In genomic region chr3:70090322-70090913, GRCh38 we compare ENCODE assay signal across 9 cellular contexts.
DNase-seq lines count a peak whose midpoint lies in the region; ATAC-seq, FAIRE-seq and TF ChIP-seq lines count a peak whose summit lies in the region.
"Had no signal": no experiment of that assay in that cellular context is flagged by ENCODE, and none has a peak within 500 bp of the region (broad histone marks: within the 10 kb centered on the region; RNA-seq: fewer than 3 reads in every experiment).

No MANE protein-coding gene starts in this region.

- H2BK12ac ChIP-seq in mesenchymal stem cell (ENCODE audit: low read length in 2 of 2) = no peak overlapping the region

- H4K91ac ChIP-seq in mesenchymal stem cell (ENCODE audit: low read length) = no peak overlapping the region

- H2AFZ ChIP-seq in GM12878 (ENCODE audit: control insufficient read depth, low read depth, low read length) = no peak overlapping the region
- H2AFZ ChIP-seq in mesenchymal stem cell (ENCODE audit: low read depth, low read length) = no peak overlapping the region

- 0% methylated on average over 3 of the region's 3 CpGs for WGBS in GM12878 (ENCODE audit: insufficient coverage, insufficient replicate concordance, low lambda C conversion rate, missing lambda C conversion rate)
- no CpG with 5 or more reads among the region's 3 CpGs for WGBS in mesenchymal stem cell

- TF ChIP-seq POLR2A in GM12878 (IDR thresholded peaks at IDR 0.05; ENCODE audit: low read depth, low read length) = no peak

- no peaks in the 10 kb centered on the region for H3K79me1 ChIP-seq in mesenchymal stem cell (replicated peaks; ENCODE audit: low read length, poor library complexity, severe bottlenecking)

- H3K4me2 ChIP-seq in GM12878 (ENCODE audit: control insufficient read depth, insufficient read depth) = no peak overlapping the region
- no peak overlapping the region for H3K4me2 ChIP-seq in mesenchymal stem cell (ENCODE audit: low read length, poor library complexity, severe bottlenecking)

- H2BK5ac ChIP-seq in mesenchymal stem cell (ENCODE audit: low read depth, low read length, poor library complexity, severe bottlenecking) = no peak overlapping the region

- H3K9me3 ChIP-seq in GM12878 (replicated peaks; ENCODE audit: control insufficient read depth, insufficient read depth, low read length) (no peaks in the 10 kb centered on the region; the same call in 2 of the 3 replicates), mesenchymal stem cell (ENCODE audit: control insufficient read depth, low read length) (no peaks in the 10 kb centered on the region)

- in situ Hi-C loops in GM12878 (cut with MboI) = no loop called here

- H3K36me3 ChIP-seq in GM12878 (ENCODE audit: control insufficient read depth in 2 of 2, insufficient read depth in 2 of 2, low read length in 1 of 2) = no peaks in the 10 kb centered on the region
- H3K36me3 ChIP-seq in mesenchymal stem cell (ENCODE audit: control insufficient read depth in 1 of 2, insufficient read depth in 2 of 2, low read depth in 1 of 2, low read length in 2 of 2) = no peaks in the 10 kb centered on the region

- ATAC-seq in HG03469 (IDR thresholded peaks at IDR 0.05; ENCODE audit: unreplicated experiment) = peak; percentile 37
- ATAC-seq in GM12878 = 0 out of 3 replicates have a peak, but pooled peaks have one; percentile 35

- peak; percentile 77 for TF ChIP-seq RAD21 in GM12878 (IDR thresholded peaks at IDR 0.05; ENCODE audit: insufficient read depth, low read depth, low read length)

- no peak for TF ChIP-seq EP300 in GM12878 (IDR thresholded peaks at IDR 0.05; ENCODE audit: borderline replicate concordance in 1 of 2, control insufficient read depth in 1 of 2, low read depth in 2 of 2, low read length in 2 of 2)

- DNase-seq in GM12865 (ENCODE audit: low read depth) = peak; percentile 32
- DNase-seq in GM12878 (ENCODE audit: low read depth, low spot score) = no peak
- peak; percentile 13 for DNase-seq in mesenchymal stem cell
- DNase-seq in NCI-H526 treated with DMSO at 0.1 percent for 48 hours (lab: John Stamatoyannopoulos, UW) = no peak
- no peak for DNase-seq in NCI-H524 treated with DMSO at 0.1 percent for 48 hours (lab: John Stamatoyannopoulos, UW)
- no peak for DNase-seq in activated CD8-positive, alpha-beta memory T cell treated with anti-CD3 and anti-CD28 coated beads, Interleukin-2, amount 50 U/mL, for 4 hours
- DNase-seq in NCI-H1436 (lab: John Stamatoyannopoulos, UW) = no peak

- H3K9ac ChIP-seq in GM12878 (ENCODE audit: control insufficient read depth, insufficient read depth, low read length) (no peak overlapping the region), mesenchymal stem cell (ENCODE audit: low read length) (peak overlapping the region; percentile 10)

- H3K4ac ChIP-seq in mesenchymal stem cell (ENCODE audit: low read depth in 1 of 2, low read length in 2 of 2) = no peak overlapping the region

- SMC1A ChIA-PET in GM12878 (lab: Charles Lee; ENCODE audit: uncharacterized antibody, unreplicated experiment) = interaction anchor here (1.7 to 1.9 kb wide), 2 partner anchors 16 to 1562 kb away, joined by 3 to 9 read pairs; no protein-coding TSS in a partner anchor

- no peak overlapping the region for H2BK15ac ChIP-seq in mesenchymal stem cell (ENCODE audit: low read depth, poor library complexity, severe bottlenecking)

- BruUV-seq in GM12878 (replicated peaks; lab: Mats Ljungman, UMichigan) = no TSS peak

- H4K20me1 ChIP-seq in GM12878 (ENCODE audit: control insufficient read depth, insufficient read depth) = no peaks in the 10 kb centered on the region

- peak; percentile 62 for TF ChIP-seq CTCF in GM12865 (IDR thresholded peaks at IDR 0.05; ENCODE audit: insufficient read depth, low read depth, low read length, missing control alignments)
- peak; percentile 45 to 67 (median 56); a peak in 5 of 6 replicates for TF ChIP-seq CTCF in GM12878 (IDR thresholded peaks at IDR 0.05 in 2 of 3, conservative IDR thresholded peaks at IDR 0.05 in 1 of 3; ENCODE audit: control insufficient read depth in 2 of 3, extremely low read depth in 1 of 3, insufficient read depth in 1 of 3, low read depth in 3 of 3, low read length in 3 of 3)

- FAIRE-seq in GM12878 (lab: Jason Lieb, UNC) = no peak
- FAIRE-seq: TTC549 had no signal

- H3K23ac ChIP-seq in mesenchymal stem cell (ENCODE audit: low read length in 2 of 2) = no peak overlapping the region

- no peak overlapping the region for H4K8ac ChIP-seq in mesenchymal stem cell (ENCODE audit: low read length)

- no peak overlapping the region for H3K18ac ChIP-seq in mesenchymal stem cell (ENCODE audit: low read depth in 1 of 2, low read length in 2 of 2)

- H2BK120ac ChIP-seq in mesenchymal stem cell (ENCODE audit: low read depth, low read length) = no peak overlapping the region

- H3K79me2 ChIP-seq in GM12878 (ENCODE audit: control insufficient read depth, insufficient read depth, low read length) = no peaks in the 10 kb centered on the region

- H3K27ac ChIP-seq in GM12878 (ENCODE audit: control insufficient read depth, insufficient read depth) (no peak overlapping the region), mesenchymal stem cell (ENCODE audit: low read length, poor library complexity, severe bottlenecking) (no peak overlapping the region)

- RAD21 ChIA-PET in GM12878 (lab: Charles Lee; ENCODE audit: unreplicated experiment) = interaction anchor here (0.6 to 1.8 kb wide), 2 partner anchors 268 to 295 kb away, joined by 3 to 5 read pairs; no protein-coding TSS in a partner anchor

- CTCF ChIA-PET in GM12878 (lab: Yijun Ruan, JAX) = interaction anchor here (0.5 to 1.6 kb wide), 14 partner anchors 9 to 1566 kb away, joined by 3 to 10 read pairs (median 3); no protein-coding TSS in a partner anchor

- intact Hi-C loops in GM12878 (cut with micrococcal nuclease; ENCODE audit: unreplicated experiment) = no loop called here

- H3K4me1 ChIP-seq in GM12878 (ENCODE audit: control insufficient read depth, insufficient read depth, low read length) (no peaks in the 10 kb centered on the region), mesenchymal stem cell (ENCODE audit: control insufficient read depth, insufficient read depth, low read depth, low read length) (no peaks in the 10 kb centered on the region)

- POLR2A ChIA-PET in GM12878 (lab: Charles Lee) = no interaction called here

- no peak overlapping the region for H3K4me3 ChIP-seq in GM12865 (ENCODE audit: low read depth, low read length)
- no peak overlapping the region for H3K4me3 ChIP-seq in GM12878
- no peak overlapping the region for H3K4me3 ChIP-seq in mesenchymal stem cell (ENCODE audit: insufficient read depth in 1 of 2, low read depth in 1 of 2, low read length in 2 of 2)

- no peak overlapping the region for H3K14ac ChIP-seq in mesenchymal stem cell (ENCODE audit: low read length in 2 of 2)

- H3K27me3 ChIP-seq in GM12878 (replicated peaks in 1 of 2; ENCODE audit: control insufficient read depth in 2 of 2, insufficient read depth in 2 of 2, low read length in 1 of 2) (no peaks in the 10 kb centered on the region), mesenchymal stem cell (ENCODE audit: control insufficient read depth in 1 of 2, insufficient read depth in 1 of 2, low read length in 2 of 2) (peaks cover 4 to 5% of the 10 kb centered on the region in 2 experiments)

- H2AK5ac ChIP-seq in mesenchymal stem cell (ENCODE audit: low read length, severe bottlenecking) = no peak overlapping the region

TF ChIP-seq in GM12878, 131 proteins besides CTCF, POLR2A, EP300 and RAD21:
- no peak for TF ChIP-seq SUPT20H (IDR thresholded peaks at IDR 0.05; ENCODE audit: borderline replicate concordance, control insufficient read depth, low read depth, low read length)
- peak; percentile 21; the same call in 1 of the 2 replicates for TF ChIP-seq SMC3 (IDR thresholded peaks at IDR 0.05; ENCODE audit: borderline replicate concordance, low read length)

Comparison
In these comparisons a context has a peak if more than half of its experiments do, and no peak if none do; other contexts are left out.
1. DNase-seq: peak in GM12865 (single experiment) and mesenchymal stem cell (single experiment); none in GM12878 (single experiment), NCI-H526 treated with DMSO at 0.1 percent for 48 hours (single experiment), NCI-H524 treated with DMSO at 0.1 percent for 48 hours (single experiment), activated CD8-positive, alpha-beta memory T cell treated with anti-CD3 and anti-CD28 coated beads, Interleukin-2, amount 50 U/mL, for 4 hours (single experiment) and NCI-H1436 (single experiment).